9 cellular contexts compared by ENCODE assay signal in the genomic region with DNA sequence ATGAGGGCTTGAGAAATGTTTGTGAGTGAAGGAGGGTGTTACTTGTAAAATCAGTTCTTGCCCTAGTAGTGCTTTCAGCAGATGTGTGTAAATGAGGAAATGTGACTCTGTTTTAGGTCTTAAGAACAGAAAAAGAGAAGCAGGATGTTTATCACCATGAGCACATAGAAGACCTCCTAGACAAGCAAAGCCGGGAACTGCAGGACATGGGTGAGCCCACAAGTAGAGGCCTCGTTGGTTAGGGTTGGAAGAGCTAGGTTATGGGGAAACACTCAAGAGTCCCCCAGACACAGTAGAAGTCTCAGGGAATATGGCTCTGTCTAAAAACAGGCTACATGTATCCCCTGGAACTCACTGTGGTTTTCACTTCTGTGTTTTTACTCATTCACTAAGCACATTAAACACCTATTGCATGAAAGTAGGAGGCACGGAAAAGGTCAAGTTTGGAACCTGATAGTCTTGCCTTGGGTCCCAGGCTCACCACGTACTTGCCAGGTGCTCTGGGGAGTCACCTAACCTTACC. TPM values are rescaled to one million over a fixed set of nuclear protein-coding genes. Genes with fewer than 3 reads are reported as not detected.
DNase-seq lines count a peak whose midpoint lies in the region; ATAC-seq, FAIRE-seq and TF ChIP-seq lines count a peak whose summit lies in the region.
"Had no signal": no experiment of that assay in that cellular context is flagged by ENCODE, and none has a peak within 500 bp of the region (broad histone marks: within the 10 kb centered on the region; RNA-seq: fewer than 3 reads in every experiment).

No MANE protein-coding gene starts in this region.

- no peaks in the 10 kb centered on the region for H3K9me3 Mint-ChIP-seq in CD8-positive, alpha-beta memory T cell

- CTCF ChIA-PET in CD8-positive, alpha-beta memory T cell (lab: Charles Lee): interaction anchor here (1.9 kb wide), 1 partner anchor 193 kb away, joined by 8 read pairs; no protein-coding TSS in a partner anchor

- peak; percentile 43 for FAIRE-seq in bronchial epithelial cell (lab: Jason Lieb, UNC)

- no peak overlapping the region for H3K4me3 Mint-ChIP-seq in CD8-positive, alpha-beta memory T cell

- no peaks in the 10 kb centered on the region for H3K27me3 ChIP-seq in bronchial epithelial cell (ENCODE audit: control insufficient read depth, insufficient read depth, low read length)
- no peaks in the 10 kb centered on the region for H3K27me3 ChIP-seq in CD8-positive, alpha-beta memory T cell (ENCODE audit: insufficient read depth, low read length, poor library complexity, severe bottlenecking)

- H3K36me3 Mint-ChIP-seq in CD8-positive, alpha-beta memory T cell: no peaks in the 10 kb centered on the region

- no peak overlapping the region for H3K27ac ChIP-seq in CD8-positive, alpha-beta memory T cell (ENCODE audit: low read depth, low read length)

- DNase-seq in bronchial epithelial cell (ENCODE audit: low read depth) (no peak), posterior vena cava (ENCODE audit: low spot score) (no peak), NCI-H524 (lab: John Stamatoyannopoulos, UW) (no peak), COLO829 (ENCODE audit: low spot score) (no peak)
- DNase-seq in CD8-positive, alpha-beta memory T cell: no peak
- DNase-seq: NCI-H510A had no signal

- H3K27ac Mint-ChIP-seq in CD8-positive, alpha-beta memory T cell: no peak overlapping the region

- ATAC-seq in GM18519 (IDR thresholded peaks at IDR 0.05; ENCODE audit: low FRiP score, unreplicated experiment) (peak; percentile 58), GM21619 (IDR thresholded peaks at IDR 0.05; ENCODE audit: unreplicated experiment) (peak; percentile 67), HG03439 (IDR thresholded peaks at IDR 0.05; ENCODE audit: unreplicated experiment) (peak; percentile 59)

- no peak for TF ChIP-seq CTCF in bronchial epithelial cell (IDR thresholded peaks at IDR 0.05; ENCODE audit: insufficient read depth, low read length, severe bottlenecking)

- POLR2A ChIA-PET in CD8-positive, alpha-beta memory T cell (lab: Charles Lee): no interaction called here

- no peaks in the 10 kb centered on the region for H3K4me1 Mint-ChIP-seq in CD8-positive, alpha-beta memory T cell

- no peaks in the 10 kb centered on the region for H3K4me1 ChIP-seq in CD8-positive, alpha-beta memory T cell (ENCODE audit: insufficient read depth, low read length)

- H3K36me3 ChIP-seq in bronchial epithelial cell (ENCODE audit: control insufficient read depth, insufficient read depth, low read length): no peaks in the 10 kb centered on the region
- H3K36me3 ChIP-seq in CD8-positive, alpha-beta memory T cell (ENCODE audit: insufficient read depth, low read length): no peaks in the 10 kb centered on the region

- intact Hi-C loops in posterior vena cava (cut with DNase I): loop anchor here in 1 of 2 donors (10.0 kb wide), 1 partner anchor 303 kb away; no protein-coding TSS in a partner anchor

- H3K4me3 ChIP-seq in bronchial epithelial cell (ENCODE audit: low read depth, low read length): no peak overlapping the region
- H3K4me3 ChIP-seq in CD8-positive, alpha-beta memory T cell (ENCODE audit: low read length): no peak overlapping the region

- no peaks in the 10 kb centered on the region for H3K9me3 ChIP-seq in CD8-positive, alpha-beta memory T cell (ENCODE audit: low read length)

- peaks cover 2 to 14% of the 10 kb centered on the region in 2 donors for H3K27me3 Mint-ChIP-seq in CD8-positive, alpha-beta memory T cell

RNA-seq across cellular contexts. Expression of a gene that starts 48.5 kb away (rescaled TPM):
- total RNA-seq in bronchial epithelial cell (9.5 and 23.9 TPM in 2 replicates), posterior vena cava (under 1 TPM in 1 of 2 donors, not detected in 1; 0.29 TPM)
- total RNA-seq in CD8-positive, alpha-beta memory T cell: not detected
- polyA plus RNA-seq in CD8-positive, alpha-beta memory T cell: not detected

RNA-seq across cellular contexts. Expression of a gene that starts 49.2 kb away (rescaled TPM):
- total RNA-seq in bronchial epithelial cell (under 0.01 TPM in 1 of 2 replicates, not detected in the other), posterior vena cava (under 1 TPM in 1 of 2 donors, not detected in 1; 0.09 TPM)
- under 1 TPM; 0.26 to 0.33 TPM for total RNA-seq in CD8-positive, alpha-beta memory T cell
- polyA plus RNA-seq in CD8-positive, alpha-beta memory T cell: not detected

RNA-seq across cellular contexts. Expression of a gene that starts 49.2 kb away (rescaled TPM):
- total RNA-seq in bronchial epithelial cell (161 and 186 TPM in 2 replicates), posterior vena cava (10 to 100 TPM; 27.3 to 42.4 TPM)
- 100 to 1,000 TPM; 168 to 173 TPM for total RNA-seq in CD8-positive, alpha-beta memory T cell
- polyA plus RNA-seq in CD8-positive, alpha-beta memory T cell: 53.9 TPM
